In the genomic region with DNA sequence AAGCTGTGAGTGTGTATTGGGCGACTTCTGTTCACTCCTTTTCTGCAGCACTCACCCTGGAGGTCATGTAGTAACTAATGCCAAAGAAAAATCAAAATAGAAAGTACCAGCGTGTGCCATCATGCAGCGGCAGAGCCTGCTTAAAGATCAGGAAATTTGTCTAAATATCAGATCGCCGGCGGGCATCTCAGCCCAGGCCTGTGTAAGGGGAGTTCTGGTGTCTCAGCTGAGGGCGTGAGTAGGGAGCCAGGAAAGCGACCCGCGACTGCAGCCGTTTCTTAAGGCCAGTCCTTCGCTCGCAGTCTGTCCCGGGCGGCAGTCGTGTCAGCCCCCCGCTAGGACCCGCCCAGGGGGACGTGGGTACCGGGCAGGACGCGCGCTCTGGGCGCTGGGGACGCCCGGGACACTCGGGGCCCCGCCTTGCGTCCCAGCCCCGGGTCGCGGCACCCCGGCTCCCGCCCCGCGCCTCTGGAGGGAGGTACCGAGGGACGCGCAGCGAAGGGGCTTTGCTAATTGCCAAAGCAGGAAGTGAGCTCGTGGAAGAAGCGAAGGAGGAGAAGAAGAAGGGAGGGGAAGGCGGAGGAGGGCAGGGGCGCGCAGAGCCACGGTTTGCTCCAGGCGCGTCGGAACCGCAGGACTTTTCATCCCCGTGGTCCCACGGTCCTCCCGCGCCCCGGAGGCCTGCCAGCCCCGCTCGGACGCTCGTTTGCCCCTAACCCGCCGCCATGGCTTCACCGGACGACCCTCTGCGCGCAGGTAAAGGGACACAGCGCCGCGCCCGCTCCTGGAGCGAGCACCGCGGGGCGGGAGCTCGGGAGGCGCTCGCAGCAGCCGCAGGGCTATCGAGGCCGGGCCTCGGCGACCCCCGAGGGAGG, we compare ENCODE assay signal across 7 cellular contexts. TPM values are rescaled to one million over a fixed set of nuclear protein-coding genes. Genes with fewer than 3 reads are reported as not detected.
A peak's percentile ranks its signal among the peaks of the same experiment; 100 is the strongest.
DNase-seq lines count a peak whose midpoint lies in the region; ATAC-seq and TF ChIP-seq lines count a peak whose summit lies in the region.

No MANE protein-coding gene starts in this region.

- H3K4me3 Mint-ChIP-seq in HFFc6 = peak overlapping the region; percentile 84

- no peaks in the 10 kb centered on the region for H3K9me3 ChIP-seq in ovary

- no peak for TF ChIP-seq POLR2A in ovary (IDR thresholded peaks at IDR 0.05)

- H3K27ac ChIP-seq in ovary = no peak overlapping the region

- H3K27me3 ChIP-seq in ovary = no peaks in the 10 kb centered on the region

- H3K4me1 ChIP-seq in ovary (ENCODE audit: insufficient read depth) = no peaks in the 10 kb centered on the region

- peaks cover 22% of the 10 kb centered on the region for H3K27me3 Mint-ChIP-seq in HFFc6 (ENCODE audit: insufficient read depth)

- H3K4me1 Mint-ChIP-seq in HFFc6 (ENCODE audit: low read depth) = peaks cover 21% of the 10 kb centered on the region

- WGBS in ovary, 3 donors = 0 to 1% (median 1%) methylated on average over 67 to 82 of the region's 82 CpGs

- peaks cover 3% of the 10 kb centered on the region; the same call in 1 of the 2 replicates for H3K36me3 Mint-ChIP-seq in HFFc6 (ENCODE audit: low read depth)

- H3K9me3 Mint-ChIP-seq in HFFc6 = no peaks in the 10 kb centered on the region

- DNase-seq in HFFc6 (no peak), NCI-H345 treated with DMSO at 0.1 percent for 48 hours (lab: John Stamatoyannopoulos, UW; ENCODE audit: unreplicated experiment) (peak; percentile 43), foreskin fibroblast (peak; percentile 6 to 43), ovary (peak in 4 of 5 donors; percentile 20 to 38 (median 27)), GDM1 (lab: John Stamatoyannopoulos, UW) (no peak)
- peak; percentile 59 to 72 for DNase-seq in activated T-cell treated with anti-CD3 and anti-CD28 coated beads, Interleukin-2, amount 50 U/mL, for 48 hours

- intact Hi-C loops in ovary (cut with DNase I) = no loop called here

- TF ChIP-seq EP300 in ovary (IDR thresholded peaks at IDR 0.05) = no peak

- peak overlapping the region; percentile 50 to 51 for H3K4me3 ChIP-seq in foreskin fibroblast (ENCODE audit: low read depth in 1 of 2, low read length in 2 of 2)
- H3K4me3 ChIP-seq in ovary = peak overlapping the region; percentile 46

- no peaks in the 10 kb centered on the region for H3K36me3 ChIP-seq in ovary

- H3K27ac Mint-ChIP-seq in HFFc6 = no peak overlapping the region

- TF ChIP-seq CTCF in HFFc6 (IDR thresholded peaks at IDR 0.05) (no peak), foreskin fibroblast (IDR thresholded peaks at IDR 0.05; ENCODE audit: low read depth, low read length) (no peak), ovary (IDR thresholded peaks at IDR 0.05) (no peak)

- peak; percentile 74 for ATAC-seq in GM18498 (IDR thresholded peaks at IDR 0.05; ENCODE audit: unreplicated experiment)

RNA-seq across cellular contexts. Expression of a gene that starts 1.1 kb away (rescaled TPM):
- under 1 TPM in 2 of 6 experiments, not detected in 4; 0.43 TPM for total RNA-seq in HFFc6 (2021; fragmentation: NEBNext Ultra II Directional; extraction: Animal tissue kit (Norgen Biotek cat#: 25700))
- 1 to 10 TPM in 1 of 7 donors, under 1 TPM in 6; 0.42 to 2.9 (median 0.51) TPM for total RNA-seq in ovary
- 1 to 10 TPM in 1 of 2 donors, under 1 TPM in 1; 0.29 to 1.1 TPM for polyA plus RNA-seq in ovary

Comparison
In these comparisons a context has a peak if more than half of its experiments do, and no peak if none do; other contexts are left out.
1. DNase-seq: peak in NCI-H345 treated with DMSO at 0.1 percent for 48 hours (single experiment), activated T-cell treated with anti-CD3 and anti-CD28 coated beads, Interleukin-2, amount 50 U/mL, for 48 hours (2 of 2), foreskin fibroblast (2 of 2) and ovary (4 of 5); none in HFFc6 (single experiment) and GDM1 (single experiment).